In the genomic region with DNA sequence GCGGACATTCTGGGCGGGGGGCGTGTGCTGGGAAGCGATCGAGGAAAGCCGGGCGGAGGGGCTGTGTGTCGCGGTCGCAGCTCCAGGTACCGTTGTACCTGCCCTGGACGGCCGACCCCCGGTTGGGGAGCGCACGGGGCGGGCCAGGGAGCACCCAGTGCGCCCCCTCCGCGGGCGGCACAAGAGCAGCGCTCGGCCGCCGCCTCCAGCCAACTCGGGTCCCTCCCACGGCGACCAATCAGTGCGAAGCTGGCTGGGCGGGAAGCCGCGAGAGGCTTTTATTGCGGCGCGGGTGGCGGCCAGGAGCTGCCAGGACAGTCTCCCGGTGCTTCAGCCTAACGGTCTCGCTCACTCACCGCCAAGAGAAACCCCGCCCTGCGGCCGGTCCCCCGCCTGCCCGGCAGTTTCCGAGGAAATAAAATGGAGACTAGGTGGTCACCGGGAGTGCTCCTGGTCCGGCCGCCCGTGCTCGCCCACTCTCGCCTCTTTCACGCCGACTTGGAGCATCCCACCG, we compare ENCODE assay signal across 8 cellular contexts. TPM values are rescaled to one million over a fixed set of nuclear protein-coding genes. Genes with fewer than 3 reads are reported as not detected.
A peak's percentile ranks its signal among the peaks of the same experiment; 100 is the strongest.
DNase-seq lines count a peak whose midpoint lies in the region; ATAC-seq and TF ChIP-seq lines count a peak whose summit lies in the region.

No MANE protein-coding gene starts in this region.

- H3K27ac ChIP-seq in mesenchymal stem cell (ENCODE audit: low read length, poor library complexity, severe bottlenecking) (no peak overlapping the region), thoracic aorta (peak overlapping the region in 1 of 2 donors; percentile 55)

- no peak overlapping the region for H2BK120ac ChIP-seq in mesenchymal stem cell (ENCODE audit: low read depth, low read length)

- H3K36me3 ChIP-seq in mesenchymal stem cell (ENCODE audit: control insufficient read depth in 1 of 2, insufficient read depth in 2 of 2, low read depth in 1 of 2, low read length in 2 of 2): no peaks in the 10 kb centered on the region
- no peaks in the 10 kb centered on the region for H3K36me3 ChIP-seq in thoracic aorta

- H3K4me3 ChIP-seq in mesenchymal stem cell (ENCODE audit: insufficient read depth in 1 of 2, low read depth in 1 of 2, low read length in 2 of 2): peak overlapping the region; percentile 34 to 80
- H3K4me3 ChIP-seq in thoracic aorta: peak overlapping the region; percentile 89

- peaks cover 45% of the 10 kb centered on the region for H3K27me3 Mint-ChIP-seq in activated naive CD8-positive, alpha-beta T cell
- peaks cover 77% of the 10 kb centered on the region for H3K27me3 Mint-ChIP-seq in activated naive CD8-positive, alpha-beta T cell treated with anti-CD3 and anti-CD28 coated beads for 36 hours
- peaks cover 53 to 72% of the 10 kb centered on the region in 2 donors for H3K27me3 Mint-ChIP-seq in effector memory CD8-positive, alpha-beta T cell

- no peak overlapping the region for H3K9ac ChIP-seq in mesenchymal stem cell (ENCODE audit: low read length)

- peak overlapping the region; percentile 84 for H2BK15ac ChIP-seq in mesenchymal stem cell (ENCODE audit: low read depth, poor library complexity, severe bottlenecking)

- no peak overlapping the region for H4K91ac ChIP-seq in mesenchymal stem cell (ENCODE audit: low read length)

- H3K9me3 ChIP-seq in mesenchymal stem cell (ENCODE audit: control insufficient read depth, low read length) (no peaks in the 10 kb centered on the region), thoracic aorta (no peaks in the 10 kb centered on the region)

- no peak overlapping the region for H4K8ac ChIP-seq in mesenchymal stem cell (ENCODE audit: low read length)

- H3K18ac ChIP-seq in mesenchymal stem cell (ENCODE audit: low read depth in 1 of 2, low read length in 2 of 2): peak overlapping the region in 1 of 2 experiments; percentile 43

- peak overlapping the region; percentile 77 for H2AFZ ChIP-seq in mesenchymal stem cell (ENCODE audit: low read depth, low read length)

- H3K23ac ChIP-seq in mesenchymal stem cell (ENCODE audit: low read length in 2 of 2): peak overlapping the region in 1 of 2 experiments; percentile 64

- H3K4ac ChIP-seq in mesenchymal stem cell (ENCODE audit: low read depth in 1 of 2, low read length in 2 of 2): no peak overlapping the region

- H3K14ac ChIP-seq in mesenchymal stem cell (ENCODE audit: low read length in 2 of 2): peak overlapping the region in 1 of 2 experiments; percentile 70

- H3K27me3 ChIP-seq in mesenchymal stem cell (ENCODE audit: control insufficient read depth in 1 of 2, insufficient read depth in 1 of 2, low read length in 2 of 2): peaks cover 45 to 84% of the 10 kb centered on the region in 2 experiments
- no peaks in the 10 kb centered on the region for H3K27me3 ChIP-seq in thoracic aorta (replicated peaks; ENCODE audit: insufficient read depth)

- ATAC-seq in effector memory CD8-positive, alpha-beta T cell (replicated peaks): peak; percentile 13
- no peak for ATAC-seq in thoracic aorta (ENCODE audit: insufficient number of reproducible peaks, low FRiP score, low read depth)

- peak overlapping the region; percentile 87 for H3K4me3 Mint-ChIP-seq in activated naive CD8-positive, alpha-beta T cell
- H3K4me3 Mint-ChIP-seq in activated naive CD8-positive, alpha-beta T cell treated with anti-CD3 and anti-CD28 coated beads for 36 hours: no peak overlapping the region
- H3K4me3 Mint-ChIP-seq in effector memory CD8-positive, alpha-beta T cell: peak overlapping the region; percentile 70 to 93

- no peak overlapping the region for H3K27ac Mint-ChIP-seq in activated naive CD8-positive, alpha-beta T cell
- H3K27ac Mint-ChIP-seq in activated naive CD8-positive, alpha-beta T cell treated with anti-CD3 and anti-CD28 coated beads for 36 hours: no peak overlapping the region
- H3K27ac Mint-ChIP-seq in effector memory CD8-positive, alpha-beta T cell: peak overlapping the region in 1 of 2 donors; percentile 79

- DNase-seq in activated naive CD8-positive, alpha-beta T cell treated with anti-CD3 and anti-CD28 coated beads for 36 hours: no peak
- peak; percentile 69 for DNase-seq in NCI-H748 treated with DMSO at 0.1 percent for 48 hours (lab: John Stamatoyannopoulos, UW)
- DNase-seq in effector memory CD8-positive, alpha-beta T cell: no peak
- peak; percentile 47 for DNase-seq in mesenchymal stem cell
- DNase-seq in thoracic aorta (ENCODE audit: low spot score): peak; percentile 14
- DNase-seq in stimulated activated CD4-positive, alpha-beta T cell treated with anti-CD3 and anti-CD28 coated beads, Interleukin-1b, Interleukin-23, amount 100 ng/mL, for 48 hours: no peak
- DNase-seq in stimulated activated CD4-positive, alpha-beta T cell treated with anti-CD3 and anti-CD28 coated beads, Interleukin-2, amount 100 ng/mL, for 24 hours: no peak

- no peak overlapping the region for H2BK12ac ChIP-seq in mesenchymal stem cell (ENCODE audit: low read length in 2 of 2)

- H3K36me3 Mint-ChIP-seq in activated naive CD8-positive, alpha-beta T cell: no peaks in the 10 kb centered on the region
- H3K36me3 Mint-ChIP-seq in activated naive CD8-positive, alpha-beta T cell treated with anti-CD3 and anti-CD28 coated beads for 36 hours: peaks cover 3% of the 10 kb centered on the region
- H3K36me3 Mint-ChIP-seq in effector memory CD8-positive, alpha-beta T cell (ENCODE audit: insufficient read depth): no peaks in the 10 kb centered on the region

- under 1% methylated on average over 51 of the region's 55 CpGs for WGBS in mesenchymal stem cell

- no peaks in the 10 kb centered on the region for H3K79me1 ChIP-seq in mesenchymal stem cell (replicated peaks; ENCODE audit: low read length, poor library complexity, severe bottlenecking)

- H2AK5ac ChIP-seq in mesenchymal stem cell (ENCODE audit: low read length, severe bottlenecking): no peak overlapping the region

- no peak for TF ChIP-seq CTCF in thoracic aorta (IDR thresholded peaks at IDR 0.05)

- no peak overlapping the region for H2BK5ac ChIP-seq in mesenchymal stem cell (ENCODE audit: low read depth, low read length, poor library complexity, severe bottlenecking)

- no peaks in the 10 kb centered on the region for H3K9me3 Mint-ChIP-seq in activated naive CD8-positive, alpha-beta T cell (ENCODE audit: low read depth)
- no peaks in the 10 kb centered on the region for H3K9me3 Mint-ChIP-seq in activated naive CD8-positive, alpha-beta T cell treated with anti-CD3 and anti-CD28 coated beads for 36 hours
- no peaks in the 10 kb centered on the region for H3K9me3 Mint-ChIP-seq in effector memory CD8-positive, alpha-beta T cell

- H3K4me1 Mint-ChIP-seq in activated naive CD8-positive, alpha-beta T cell (ENCODE audit: low read depth): peaks cover 15% of the 10 kb centered on the region
- H3K4me1 Mint-ChIP-seq in activated naive CD8-positive, alpha-beta T cell treated with anti-CD3 and anti-CD28 coated beads for 36 hours: peaks cover 12% of the 10 kb centered on the region
- H3K4me1 Mint-ChIP-seq in effector memory CD8-positive, alpha-beta T cell (ENCODE audit: low read depth in 2 of 2): peaks cover 7 to 14% of the 10 kb centered on the region in 2 donors

- H3K4me1 ChIP-seq in mesenchymal stem cell (ENCODE audit: control insufficient read depth, insufficient read depth, low read depth, low read length): peaks cover 22% of the 10 kb centered on the region
- H3K4me1 ChIP-seq in thoracic aorta (ENCODE audit: control insufficient read depth in 1 of 2, low read depth in 2 of 2): peaks cover 0 to 5% of the 10 kb centered on the region in 2 donors

- peak overlapping the region; percentile 75 for H3K4me2 ChIP-seq in mesenchymal stem cell (ENCODE audit: low read length, poor library complexity, severe bottlenecking)

RNA-seq across cellular contexts. Expression of gene NCAM1, which starts 1.7 kb away (rescaled TPM):
- total RNA-seq in activated naive CD8-positive, alpha-beta T cell treated with anti-CD3 and anti-CD28 coated beads for 36 hours: under 1 TPM in 1 of 2 experiments, not detected in 1; 0.16 TPM
- 14.3 TPM for polyA plus RNA-seq in mesenchymal stem cell (2013, experiment 1 of 2)
- 13.6 TPM for polyA plus RNA-seq in mesenchymal stem cell (2013, experiment 2 of 2)
- total RNA-seq in thoracic aorta: 10 to 100 TPM; 42.0 to 69.2 TPM

Comparison
In these comparisons a context has a peak if more than half of its experiments do, and no peak if none do; other contexts are left out.
1. DNase-seq: peak in NCI-H748 treated with DMSO at 0.1 percent for 48 hours (single experiment), mesenchymal stem cell (single experiment) and thoracic aorta (single experiment); none in activated naive CD8-positive, alpha-beta T cell treated with anti-CD3 and anti-CD28 coated beads for 36 hours (single experiment), effector memory CD8-positive, alpha-beta T cell (0 of 3), stimulated activated CD4-positive, alpha-beta T cell treated with anti-CD3 and anti-CD28 coated beads, Interleukin-1b, Interleukin-23, amount 100 ng/mL, for 48 hours (single experiment) and stimulated activated CD4-positive, alpha-beta T cell treated with anti-CD3 and anti-CD28 coated beads, Interleukin-2, amount 100 ng/mL, for 24 hours (0 of 2).
2. RNA of gene NCAM1, which starts 1.7 kb away (total RNA-seq): 42.0 to 69.2 TPM in thoracic aorta; 0.16 TPM in activated naive CD8-positive, alpha-beta T cell treated with anti-CD3 and anti-CD28 coated beads for 36 hours; every median in the first group is over 10 times any median in the second.